18 cellular contexts compared by ENCODE assay signal in genomic region chr18:27778925-27779324, GRCh38.
"Had no signal": no experiment of that assay in that cellular context is flagged by ENCODE, and none has a peak within 500 bp of the region (broad histone marks: within the 10 kb centered on the region; RNA-seq: fewer than 3 reads in every experiment).

No MANE protein-coding gene starts in this region.

- H3K4me1 Mint-ChIP-seq: natural killer cell; stimulated activated naive B cell treated with anti-CD40 and anti-IgM and Interleukin-4, amounts not matched to agents 10 μg/mL and 1 μg/mL and 100 μg/mL, for 72 hours; stimulated activated naive CD8-positive, alpha-beta T cell treated with anti-CD3 and anti-CD28 coated beads, Interleukin-15, amount 100 ng/mL, for 72 hours had no signal

- H3K36me3 ChIP-seq: heart left ventricle, ovary, right atrium auricular region, sigmoid colon, thoracic aorta, transverse colon had no signal

- H3K27ac Mint-ChIP-seq: natural killer cell; stimulated activated naive B cell treated with anti-CD40 and anti-IgM and Interleukin-4, amounts not matched to agents 10 μg/mL and 1 μg/mL and 100 μg/mL, for 72 hours; stimulated activated naive CD8-positive, alpha-beta T cell treated with anti-CD3 and anti-CD28 coated beads, Interleukin-15, amount 100 ng/mL, for 72 hours had no signal

- ATAC-seq: esophagus mucosa; natural killer cell; stimulated activated naive B cell treated with anti-CD40 and anti-IgM and Interleukin-4, amounts not matched to agents 10 μg/mL and 1 μg/mL and 100 μg/mL, for 72 hours; stimulated activated naive CD8-positive, alpha-beta T cell treated with anti-CD3 and anti-CD28 coated beads, Interleukin-15, amount 100 ng/mL, for 72 hours had no signal

- H3K9me3 ChIP-seq: heart left ventricle, ovary, right atrium auricular region, sigmoid colon, thoracic aorta, transverse colon had no signal

- H3K4me3 ChIP-seq: coronary artery, heart left ventricle, ovary, right atrium auricular region, sigmoid colon, skin epidermis, thoracic aorta, transverse colon had no signal

- H3K27ac ChIP-seq: coronary artery, heart left ventricle, ovary, right atrium auricular region, sigmoid colon, skin epidermis, thoracic aorta, transverse colon had no signal

- H3K4me3 Mint-ChIP-seq: natural killer cell; neural crest cell; stimulated activated naive B cell treated with anti-CD40 and anti-IgM and Interleukin-4, amounts not matched to agents 10 μg/mL and 1 μg/mL and 100 μg/mL, for 72 hours; stimulated activated naive CD8-positive, alpha-beta T cell treated with anti-CD3 and anti-CD28 coated beads, Interleukin-15, amount 100 ng/mL, for 72 hours had no signal

- H3K4me1 ChIP-seq: heart left ventricle, right atrium auricular region, sigmoid colon, transverse colon had no signal

- H3K27me3 ChIP-seq: heart left ventricle, ovary, right atrium auricular region, sigmoid colon, transverse colon had no signal

- H3K36me3 Mint-ChIP-seq: natural killer cell; stimulated activated naive B cell treated with anti-CD40 and anti-IgM and Interleukin-4, amounts not matched to agents 10 μg/mL and 1 μg/mL and 100 μg/mL, for 72 hours had no signal

- H3K27me3 Mint-ChIP-seq: stimulated activated naive B cell treated with anti-CD40 and anti-IgM and Interleukin-4, amounts not matched to agents 10 μg/mL and 1 μg/mL and 100 μg/mL, for 72 hours; stimulated activated naive CD8-positive, alpha-beta T cell treated with anti-CD3 and anti-CD28 coated beads, Interleukin-15, amount 100 ng/mL, for 72 hours had no signal

- DNase-seq: effector CD4-positive, alpha-beta T cell; heart left ventricle; hippocampal formation; natural killer cell; nucleus accumbens; ovary; sigmoid colon; stimulated activated CD4-positive, alpha-beta T cell treated with anti-CD3 and anti-CD28 coated beads, Interleukin-2, amount 100 ng/mL, for 24 hours; stimulated activated CD4-positive, alpha-beta T cell treated with anti-CD3 and anti-CD28 coated beads, Interleukin-4, amount 100 ng/mL, for 4 hours; stimulated activated naive B cell treated with anti-CD40 and anti-IgM and Interleukin-4, amounts not matched to agents 10 μg/mL and 1 μg/mL and 100 μg/mL, for 72 hours; stimulated activated naive CD8-positive, alpha-beta T cell treated with anti-CD3 and anti-CD28 coated beads, Interleukin-15, amount 100 ng/mL, for 72 hours; transverse colon had no signal
